In genomic region chr22:35971418-35972119, GRCh38 we compare ENCODE assay signal across 8 cellular contexts. TPM values are rescaled to one million over a fixed set of nuclear protein-coding genes. Genes with fewer than 3 reads are reported as not detected.
A peak's percentile ranks its signal among the peaks of the same experiment; 100 is the strongest.
DNase-seq lines count a peak whose midpoint lies in the region; ATAC-seq, FAIRE-seq and TF ChIP-seq lines count a peak whose summit lies in the region.

No MANE protein-coding gene starts in this region.

- H3K4ac ChIP-seq in neuronal stem cell (ENCODE audit: low read length): no peak overlapping the region

- no peak overlapping the region for H3K18ac ChIP-seq in neuronal stem cell (ENCODE audit: low read length)

- no peaks in the 10 kb centered on the region for H3K9me3 ChIP-seq in BE2C
- H3K9me3 ChIP-seq in Loucy (ENCODE audit: insufficient read depth, low read depth, low read length): no peaks in the 10 kb centered on the region
- H3K9me3 ChIP-seq in neuronal stem cell (replicated peaks in 1 of 2; ENCODE audit: control insufficient read depth in 2 of 2, insufficient read depth in 1 of 2, low read depth in 1 of 2, low read length in 2 of 2): no peaks in the 10 kb centered on the region

- no peaks in the 10 kb centered on the region for H4K20me1 ChIP-seq in Loucy (ENCODE audit: insufficient read depth, low read length, poor library complexity, severe bottlenecking)

- H3K27me3 ChIP-seq in BE2C (no peaks in the 10 kb centered on the region), Loucy (ENCODE audit: insufficient read depth, low read length, poor library complexity, severe bottlenecking) (no peaks in the 10 kb centered on the region), neuronal stem cell (ENCODE audit: control insufficient read depth in 3 of 3, insufficient read depth in 3 of 3, low read depth in 1 of 3, low read length in 3 of 3) (no peaks in the 10 kb centered on the region)

- H3K23ac ChIP-seq in neuronal stem cell (ENCODE audit: low read depth, low read length, poor library complexity): no peak overlapping the region

- peaks cover 7% of the 10 kb centered on the region for H3K36me3 ChIP-seq in BE2C
- no peaks in the 10 kb centered on the region for H3K36me3 ChIP-seq in Loucy (ENCODE audit: insufficient read depth, low read length)
- peaks cover 0 to 3% of the 10 kb centered on the region in 2 donors for H3K36me3 ChIP-seq in neuronal stem cell (replicated peaks in 1 of 2; ENCODE audit: control insufficient read depth in 2 of 2, insufficient read depth in 2 of 2, low read length in 2 of 2)

- no peak overlapping the region for H2BK12ac ChIP-seq in neuronal stem cell (ENCODE audit: low read length)

- H3K4me3 ChIP-seq in BE2C (ENCODE audit: low read depth, low read length) (peak overlapping the region; percentile 18), Loucy (ENCODE audit: low read length, poor library complexity, severe bottlenecking) (peak overlapping the region; percentile 26), neuronal stem cell (ENCODE audit: low read length in 2 of 2) (peak overlapping the region in 1 of 2 donors; percentile 14)

- no peak overlapping the region for H2BK15ac ChIP-seq in neuronal stem cell (ENCODE audit: low read length)

- H4K8ac ChIP-seq in neuronal stem cell (ENCODE audit: low read depth, low read length): no peak overlapping the region

- H3K79me2 ChIP-seq in Loucy (ENCODE audit: insufficient read depth, low read length): peaks cover 3% of the 10 kb centered on the region; the same call in 1 of the 2 replicates

- H4K91ac ChIP-seq in neuronal stem cell (ENCODE audit: low read depth, low read length, poor library complexity): no peak overlapping the region

- H2AK5ac ChIP-seq in neuronal stem cell (ENCODE audit: low read depth, low read length): no peak overlapping the region

- peaks cover 38% of the 10 kb centered on the region for H3K4me1 ChIP-seq in BE2C
- peaks cover 49% of the 10 kb centered on the region for H3K4me1 ChIP-seq in Loucy (ENCODE audit: insufficient read depth, low read length, poor library complexity, severe bottlenecking)
- peaks cover 10 to 20% of the 10 kb centered on the region in 2 donors for H3K4me1 ChIP-seq in neuronal stem cell (ENCODE audit: control insufficient read depth in 2 of 2, insufficient read depth in 1 of 2, low read depth in 1 of 2, low read length in 2 of 2)

- H2BK120ac ChIP-seq in neuronal stem cell (ENCODE audit: low read depth, low read length): no peak overlapping the region

- peak overlapping the region; percentile 67 for H3K4me2 ChIP-seq in Loucy (ENCODE audit: low read depth, low read length, poor library complexity, severe bottlenecking)
- no peak overlapping the region for H3K4me2 ChIP-seq in neuronal stem cell (ENCODE audit: insufficient read depth, low read length, poor library complexity, severe bottlenecking)

- no peaks in the 10 kb centered on the region for H3K9me2 ChIP-seq in Loucy (replicated peaks; ENCODE audit: low read depth, low read length)

- no peak overlapping the region for H3K27ac ChIP-seq in neuronal stem cell (replicated peaks; ENCODE audit: low read length)

- TF ChIP-seq POLR2A in H54 (IDR thresholded peaks at IDR 0.05; ENCODE audit: low read depth, low read length): no peak

- no peaks in the 10 kb centered on the region for H3F3A ChIP-seq in Loucy (ENCODE audit: low read depth)

- peak; percentile 72 for DNase-seq in BE2C
- no peak for DNase-seq in neuronal stem cell (ENCODE audit: low spot score)
- no peak for DNase-seq in H54 (ENCODE audit: insufficient read length, low spot score)
- DNase-seq in ureter (ENCODE audit: low spot score): no peak

- WGBS in neuronal stem cell (ENCODE audit: extremely low coverage in 2 of 2, insufficient read length in 2 of 2, insufficient replicate concordance in 1 of 2), 2 donors: no CpG with 5 or more reads among the region's 3 CpGs

- no peak for ATAC-seq in HG02642 (IDR thresholded peaks at IDR 0.05; ENCODE audit: poor library complexity, unreplicated experiment)
- no peak for ATAC-seq in HG02973 (IDR thresholded peaks at IDR 0.05; ENCODE audit: unreplicated experiment)

- H2AFZ ChIP-seq in Loucy (ENCODE audit: low read length) (no peak overlapping the region), neuronal stem cell (ENCODE audit: low read length) (peak overlapping the region; percentile 11)

- TF ChIP-seq CTCF in BE2C (IDR thresholded peaks at IDR 0.05; ENCODE audit: low read depth, low read length): no peak
- no peak for TF ChIP-seq CTCF in Loucy (conservative IDR thresholded peaks at IDR 0.05; ENCODE audit: low read length)

- peak overlapping the region; percentile 45 for H3K9ac ChIP-seq in Loucy (ENCODE audit: low read depth, low read length, poor library complexity, severe bottlenecking)
- no peak overlapping the region for H3K9ac ChIP-seq in neuronal stem cell (ENCODE audit: low read depth, low read length, poor library complexity)

- no peak overlapping the region for H3K14ac ChIP-seq in neuronal stem cell (ENCODE audit: low read length)

- H2BK5ac ChIP-seq in neuronal stem cell (ENCODE audit: low read length): no peak overlapping the region

- H3K79me1 ChIP-seq in neuronal stem cell (ENCODE audit: low read depth, low read length): no peaks in the 10 kb centered on the region

- FAIRE-seq in endometrium (lab: Jason Lieb, UNC) (peak; percentile 96), H54 (lab: Jason Lieb, UNC) (no peak)

RNA-seq across cellular contexts. Expression of gene RBFOX2, which starts 57.1 kb away (rescaled TPM):
- 178 TPM for polyA plus RNA-seq in BE2C (2012; ENCODE audit: insufficient read depth, insufficient read length, low read depth)
- 133 TPM for polyA plus RNA-seq in neuronal stem cell (2013, experiment 1 of 2)
- polyA plus RNA-seq in neuronal stem cell (2013, experiment 2 of 2): 132 TPM
- 115 TPM for total RNA-seq in ureter
